17 cellular contexts compared by ENCODE assay signal in the genomic region with DNA sequence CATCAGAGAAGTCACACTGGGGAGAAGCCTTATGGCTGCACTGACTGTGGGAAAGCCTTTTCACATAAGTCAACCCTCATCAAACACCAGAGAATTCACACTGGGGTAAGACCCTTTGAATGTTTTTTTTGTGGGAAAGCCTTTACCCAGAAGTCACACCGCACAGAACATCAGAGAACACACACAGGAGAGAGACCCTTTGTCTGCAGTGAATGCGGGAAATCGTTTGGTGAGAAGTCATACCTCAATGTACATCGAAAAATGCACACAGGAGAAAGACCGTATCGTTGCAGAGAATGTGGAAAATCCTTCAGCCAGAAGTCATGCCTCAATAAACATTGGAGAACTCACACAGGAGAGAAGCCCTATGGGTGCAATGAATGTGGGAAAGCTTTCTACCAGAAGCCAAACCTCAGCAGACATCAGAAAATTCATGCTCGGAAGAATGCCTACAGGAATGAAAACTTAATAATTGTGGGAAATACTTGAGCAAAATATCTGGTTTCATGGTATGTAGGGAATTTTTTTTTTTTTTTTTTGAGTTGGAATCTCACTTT. TPM values are rescaled to one million over a fixed set of nuclear protein-coding genes. Genes with fewer than 3 reads are reported as not detected.
A peak's percentile ranks its signal among the peaks of the same experiment; 100 is the strongest.
DNase-seq lines count a peak whose midpoint lies in the region; ATAC-seq and TF ChIP-seq lines count a peak whose summit lies in the region.
"Had no signal": no experiment of that assay in that cellular context is flagged by ENCODE, and none has a peak within 500 bp of the region (broad histone marks: within the 10 kb centered on the region; RNA-seq: fewer than 3 reads in every experiment).

No MANE protein-coding gene starts in this region.

- no peaks in the 10 kb centered on the region for H3K4me1 Mint-ChIP-seq in endodermal cell
- H3K4me1 Mint-ChIP-seq: B cell; CD4-positive, alpha-beta memory T cell had no signal

- H3K27ac ChIP-seq in endodermal cell (ENCODE audit: low read depth, low read length) (no peak overlapping the region), muscle layer of duodenum (ENCODE audit: low read length) (no peak overlapping the region), right cardiac atrium (ENCODE audit: low read length) (no peak overlapping the region)

- WGBS in endodermal cell (ENCODE audit: insufficient coverage in 1 of 2, insufficient read length in 1 of 2), 2 experiments, result 96 to 100% methylated on average over 7 of the region's 7 CpGs
- WGBS in right cardiac atrium, result over 99% methylated on average over 7 of the region's 7 CpGs

- H3K27me3 Mint-ChIP-seq in endodermal cell (ENCODE audit: insufficient read depth), result no peaks in the 10 kb centered on the region
- H3K27me3 Mint-ChIP-seq: B cell; CD4-positive, alpha-beta memory T cell had no signal

- in situ Hi-C loops in Caki2 (cut with HindIII; ENCODE audit: low pct_unique_long_range_greater_than_20kb, low sequenced_read_pairs) (no loop called here), KBM-7 (cut with MboI; ENCODE audit: low pct_unique_long_range_greater_than_20kb, low sequenced_read_pairs) (no loop called here)

- intact Hi-C loops in right cardiac atrium (cut with DNase I), result no loop called here

- ATAC-seq in GM18907 (IDR thresholded peaks at IDR 0.05; ENCODE audit: unreplicated experiment) (no peak), right cardiac atrium (no peak)

- H3K27me3 ChIP-seq in endodermal cell (ENCODE audit: control insufficient read depth, insufficient read depth, low read length, poor library complexity, severe bottlenecking), result no peaks in the 10 kb centered on the region
- no peaks in the 10 kb centered on the region for H3K27me3 ChIP-seq in muscle layer of duodenum (ENCODE audit: low read depth, low read length)
- no peaks in the 10 kb centered on the region for H3K27me3 ChIP-seq in right cardiac atrium (ENCODE audit: control insufficient read depth, insufficient read depth)

- H3K36me3 ChIP-seq in endodermal cell (ENCODE audit: control insufficient read depth, insufficient read depth, low read length) (peaks cover 59% of the 10 kb centered on the region), muscle layer of duodenum (ENCODE audit: control insufficient read depth in 1 of 2, insufficient read depth in 2 of 2, low read length in 2 of 2) (peaks cover 31 to 51% of the 10 kb centered on the region in 2 donors)

- peaks cover 97% of the 10 kb centered on the region for H3K9me3 ChIP-seq in endodermal cell (ENCODE audit: control insufficient read depth, low read length)
- H3K9me3 ChIP-seq in muscle layer of duodenum (ENCODE audit: control insufficient read depth in 1 of 2, low read length in 2 of 2), result peaks cover 51 to 82% of the 10 kb centered on the region in 2 donors
- H3K9me3 ChIP-seq in right cardiac atrium (ENCODE audit: control insufficient read depth, low read length), result peaks cover 22% of the 10 kb centered on the region

- H3K4me1 ChIP-seq in endodermal cell (ENCODE audit: control insufficient read depth, insufficient read depth, low read length) (no peaks in the 10 kb centered on the region), muscle layer of duodenum (ENCODE audit: control insufficient read depth in 1 of 2, insufficient read depth in 2 of 2, low read length in 2 of 2) (no peaks in the 10 kb centered on the region), right cardiac atrium (ENCODE audit: control insufficient read depth, insufficient read depth, low read length) (no peaks in the 10 kb centered on the region)

- peaks cover 82% of the 10 kb centered on the region for H3K9me3 Mint-ChIP-seq in endodermal cell

- no peak overlapping the region for H3K27ac Mint-ChIP-seq in endodermal cell
- H3K27ac Mint-ChIP-seq: B cell; CD4-positive, alpha-beta memory T cell had no signal

- DNase-seq in Caki2 (ENCODE audit: low read depth), result peak; percentile 20
- peak; percentile 9 for DNase-seq in KBM-7
- DNase-seq in endodermal cell, result no peak
- no peak for DNase-seq in NCI-H146 (lab: John Stamatoyannopoulos, UW)
- no peak for DNase-seq in NK-92 treated with Interleukin-12 subunit alpha and Interleukin-12 subunit beta, amount 100 ng/mL, for 24 hours (lab: John Stamatoyannopoulos, UW)
- DNase-seq in right cardiac atrium, result no peak
- DNase-seq: ACHN; CD4-positive, alpha-beta memory T cell; DMS 273 treated with DMSO at 0.1 percent for 48 hours; Kasumi-1; NCI-H1930; NCI-H2171 treated with DMSO at 0.1 percent for 48 hours; NCI-H510A treated with DMSO at 0.1 percent for 48 hours; SHP77 treated with DMSO at 0.1 percent for 48 hours had no signal

- H3K4me3 ChIP-seq in endodermal cell (ENCODE audit: low read length), result peak overlapping the region; percentile 72
- peak overlapping the region; percentile 37 to 59 for H3K4me3 ChIP-seq in muscle layer of duodenum (ENCODE audit: low read depth in 1 of 2, low read length in 2 of 2)
- H3K4me3 ChIP-seq in right cardiac atrium (ENCODE audit: low read length), result no peak overlapping the region

- no peak overlapping the region for H3K4me3 Mint-ChIP-seq in endodermal cell
- H3K4me3 Mint-ChIP-seq: B cell; CD4-positive, alpha-beta memory T cell had no signal

- no peak overlapping the region for H3K9ac ChIP-seq in endodermal cell (ENCODE audit: extremely low read depth, low read length, poor library complexity, severe bottlenecking)

- TF ChIP-seq CTCF in endodermal cell (conservative IDR thresholded peaks at IDR 0.05), result no peak

- H3K36me3 Mint-ChIP-seq in endodermal cell (ENCODE audit: low read depth), result peaks cover 57% of the 10 kb centered on the region

RNA-seq across cellular contexts. Expression of gene ZNF793, which starts 30.7 kb away (rescaled TPM):
- 0.78 and 0.95 TPM in 2 replicates for total RNA-seq in Caki2 (2014; rRNA removed; shearing (Covaris generic); ENCODE audit: low replicate concordance)
- 10 to 100 TPM; 18.4 to 18.6 TPM for total RNA-seq in endodermal cell
- 9.0 TPM for polyA plus RNA-seq in endodermal cell (2013, experiment 1 of 2)
- polyA plus RNA-seq in endodermal cell (2013, experiment 2 of 2), result 8.1 TPM
- 1 to 10 TPM; 6.0 to 9.2 (median 7.1) TPM for total RNA-seq in right cardiac atrium
- polyA plus RNA-seq in right cardiac atrium, result 4.4 TPM

RNA-seq across cellular contexts. Expression of gene ZNF571, which starts 57.1 kb away (rescaled TPM):
- total RNA-seq in Caki2 (2014; rRNA removed; shearing (Covaris generic); ENCODE audit: low replicate concordance), result 0.74 and 0.84 TPM in 2 replicates
- 1 to 10 TPM; 3.9 to 5.6 TPM for total RNA-seq in endodermal cell
- polyA plus RNA-seq in endodermal cell (2013, experiment 1 of 2), result 5.3 TPM
- polyA plus RNA-seq in endodermal cell (2013, experiment 2 of 2), result 6.0 TPM
- 1 to 10 TPM; 2.9 to 7.4 (median 3.5) TPM for total RNA-seq in right cardiac atrium
- polyA plus RNA-seq in right cardiac atrium, result 2.8 TPM

RNA-seq across cellular contexts. Expression of gene ZNF540, which starts 57.2 kb away (rescaled TPM):
- total RNA-seq in Caki2 (2014; rRNA removed; shearing (Covaris generic); ENCODE audit: low replicate concordance), result not detected in 2 replicates
- not detected for total RNA-seq in endodermal cell
- polyA plus RNA-seq in endodermal cell (2013, experiment 1 of 2), result 1.4 TPM
- 0.50 TPM for polyA plus RNA-seq in endodermal cell (2013, experiment 2 of 2)
- total RNA-seq in right cardiac atrium, result 10 to 100 TPM in 2 of 4 donors, 1 to 10 TPM in 2; 8.8 to 13.4 (median 9.8) TPM
- polyA plus RNA-seq in right cardiac atrium, result 6.5 TPM

Comparison
In these comparisons a context has a peak if more than half of its experiments do, and no peak if none do; other contexts are left out.
1. DNase-seq: peak in Caki2 (single experiment) and KBM-7 (single experiment); none in endodermal cell (single experiment), NCI-H146 (single experiment), NK-92 treated with Interleukin-12 subunit alpha and Interleukin-12 subunit beta, amount 100 ng/mL, for 24 hours (single experiment) and right cardiac atrium (0 of 3).